8 cellular contexts compared by ENCODE assay signal in genomic region chr2:34529965-34530364, GRCh38.
"Had no signal": no experiment of that assay in that cellular context is flagged by ENCODE, and none has a peak within 500 bp of the region (broad histone marks: within the 10 kb centered on the region; RNA-seq: fewer than 3 reads in every experiment).

No MANE protein-coding gene starts in this region.

- H3K4me3 ChIP-seq: GM23248, GM23338, HAP-1 had no signal

- H3K9me3 ChIP-seq: HAP-1 had no signal

- H3K36me3 ChIP-seq: HAP-1 had no signal

- H3K9ac ChIP-seq: GM23248 had no signal

- H3K4me3 Mint-ChIP-seq: GM23338, H9, HFFc6 had no signal

- H3K4me1 Mint-ChIP-seq: GM23338, H9 had no signal

- H3K27ac Mint-ChIP-seq: GM23338, H9, HFFc6 had no signal

- H2AFZ ChIP-seq: GM23248, GM23338 had no signal

- H3K4me1 ChIP-seq: HAP-1 had no signal

- H3K27ac ChIP-seq: GM23248 had no signal

- H3K4me2 ChIP-seq: GM23338 had no signal

- DNase-seq: GM23248, GOT3, H7, H9, HCEC 1CT, HFFc6 had no signal

- H3K9me3 Mint-ChIP-seq: GM23338, H9 had no signal
